In genomic region chr16:56192644-56192960, GRCh38 we compare ENCODE assay signal across 11 cellular contexts. TPM values are rescaled to one million over a fixed set of nuclear protein-coding genes. Genes with fewer than 3 reads are reported as not detected.
DNase-seq lines count a peak whose midpoint lies in the region; ATAC-seq and TF ChIP-seq lines count a peak whose summit lies in the region.
"Had no signal": no experiment of that assay in that cellular context is flagged by ENCODE, and none has a peak within 500 bp of the region (broad histone marks: within the 10 kb centered on the region; RNA-seq: fewer than 3 reads in every experiment).

No MANE protein-coding gene starts in this region.

- H2AFZ ChIP-seq in PC-9 (no peak overlapping the region), MM.1S (ENCODE audit: low read length) (no peak overlapping the region)

- POLR2A ChIA-PET in PC-9 (lab: Charles Lee; ENCODE audit: unreplicated experiment): no interaction called here

- DNase-seq in T-helper 1 cell (no peak), PC-9 (no peak), glutamatergic neuron (no peak), COR-L47 (lab: John Stamatoyannopoulos, UW) (no peak), putamen (ENCODE audit: low spot score) (no peak), MM.1S (no peak)
- no peak for DNase-seq in stimulated activated naive CD8-positive, alpha-beta T cell treated with anti-CD3 and anti-CD28 coated beads, Interleukin-15, amount 100 ng/mL, for 72 hours
- DNase-seq: NCI-H2081 treated with DMSO at 0.1 percent for 48 hours had no signal

- peak overlapping the region; percentile 84 for H3K4me2 ChIP-seq in PC-9
- no peak overlapping the region for H3K4me2 ChIP-seq in MM.1S (ENCODE audit: low read depth, low read length)

- no peak overlapping the region for H3K9ac ChIP-seq in MM.1S (ENCODE audit: low read length)

- H3K27ac Mint-ChIP-seq in T-helper 1 cell treated with Interleukin-12 subunit alpha and Interleukin-12 subunit beta and Interleukin-4 antibody, amounts not matched to agents 30 μg/mL and 1 μg/mL, for 36 hours: no peak overlapping the region
- peak overlapping the region; percentile 93 for H3K27ac Mint-ChIP-seq in glutamatergic neuron (ENCODE audit: unreplicated experiment)
- peak overlapping the region in 1 of 2 donors; percentile 79 for H3K27ac Mint-ChIP-seq in stimulated activated naive CD8-positive, alpha-beta T cell treated with anti-CD3 and anti-CD28 coated beads, Interleukin-15, amount 100 ng/mL, for 72 hours

- H3K27me3 ChIP-seq in PC-9 (ENCODE audit: insufficient read depth, low read depth): peaks cover 6% of the 10 kb centered on the region; the same call in 1 of the 2 replicates
- peaks cover 61% of the 10 kb centered on the region for H3K27me3 ChIP-seq in MM.1S (replicated peaks; ENCODE audit: insufficient read depth, low read length)

- H3K79me2 ChIP-seq in PC-9 (ENCODE audit: low read depth) (peaks cover 6% of the 10 kb centered on the region; the same call in 1 of the 2 replicates), MM.1S (ENCODE audit: low read length) (no peaks in the 10 kb centered on the region)

- H3K27ac ChIP-seq in PC-9 (no peak overlapping the region), MM.1S (ENCODE audit: low read length) (no peak overlapping the region)
- H3K27ac ChIP-seq: SK-N-MC had no signal

- H3K9me3 ChIP-seq in PC-9 (ENCODE audit: insufficient read depth, low read depth) (no peaks in the 10 kb centered on the region), MM.1S (replicated peaks; ENCODE audit: insufficient read depth, low read length) (no peaks in the 10 kb centered on the region)

- peaks cover 5% of the 10 kb centered on the region for H3K9me3 Mint-ChIP-seq in T-helper 1 cell treated with Interleukin-12 subunit alpha and Interleukin-12 subunit beta and Interleukin-4 antibody, amounts not matched to agents 30 μg/mL and 1 μg/mL, for 36 hours
- H3K9me3 Mint-ChIP-seq in glutamatergic neuron (ENCODE audit: unreplicated experiment): peaks cover 19% of the 10 kb centered on the region
- no peaks in the 10 kb centered on the region for H3K9me3 Mint-ChIP-seq in stimulated activated naive CD8-positive, alpha-beta T cell treated with anti-CD3 and anti-CD28 coated beads, Interleukin-15, amount 100 ng/mL, for 72 hours

- peaks cover 18% of the 10 kb centered on the region for H3K4me1 Mint-ChIP-seq in T-helper 1 cell treated with Interleukin-12 subunit alpha and Interleukin-12 subunit beta and Interleukin-4 antibody, amounts not matched to agents 30 μg/mL and 1 μg/mL, for 36 hours (ENCODE audit: low read depth)
- peaks cover 13% of the 10 kb centered on the region for H3K4me1 Mint-ChIP-seq in glutamatergic neuron (ENCODE audit: low read depth, unreplicated experiment)
- peaks cover 38% of the 10 kb centered on the region for H3K4me1 Mint-ChIP-seq in stimulated activated naive CD8-positive, alpha-beta T cell treated with anti-CD3 and anti-CD28 coated beads, Interleukin-15, amount 100 ng/mL, for 72 hours

- peaks cover 19% of the 10 kb centered on the region for H3K4me1 ChIP-seq in PC-9 (replicated peaks; ENCODE audit: insufficient read depth)
- no peaks in the 10 kb centered on the region for H3K4me1 ChIP-seq in MM.1S (ENCODE audit: low read length)

- TF ChIP-seq CTCF in PC-9 (conservative IDR thresholded peaks at IDR 0.05): no peak
- no peak for TF ChIP-seq CTCF in glutamatergic neuron (IDR thresholded peaks at IDR 0.05; ENCODE audit: partially characterized antibody, unreplicated experiment)
- TF ChIP-seq CTCF in MM.1S (IDR thresholded peaks at IDR 0.05; ENCODE audit: low read length): no peak

- H3F3A ChIP-seq in PC-9 (ENCODE audit: insufficient read depth, low read depth) (peaks cover 17% of the 10 kb centered on the region; the same call in 1 of the 2 replicates), MM.1S (ENCODE audit: insufficient read depth, low read length) (no peaks in the 10 kb centered on the region)

- H3K4me3 ChIP-seq in PC-9 (peak overlapping the region; percentile 93), MM.1S (ENCODE audit: low read length) (no peak overlapping the region)

- ATAC-seq in stimulated activated naive CD8-positive, alpha-beta T cell treated with anti-CD3 and anti-CD28 coated beads, Interleukin-15, amount 100 ng/mL, for 72 hours: no peak

- peaks cover 5% of the 10 kb centered on the region for H3K36me3 Mint-ChIP-seq in T-helper 1 cell treated with Interleukin-12 subunit alpha and Interleukin-12 subunit beta and Interleukin-4 antibody, amounts not matched to agents 30 μg/mL and 1 μg/mL, for 36 hours (ENCODE audit: low read depth)
- no peaks in the 10 kb centered on the region for H3K36me3 Mint-ChIP-seq in glutamatergic neuron (ENCODE audit: unreplicated experiment)

- CTCF ChIA-PET in PC-9 (lab: Charles Lee): interaction anchor here (0.6 kb wide), 1 partner anchor 148 kb away, joined by 8 read pairs; no protein-coding TSS in a partner anchor

- H3K4me3 Mint-ChIP-seq in T-helper 1 cell treated with Interleukin-12 subunit alpha and Interleukin-12 subunit beta and Interleukin-4 antibody, amounts not matched to agents 30 μg/mL and 1 μg/mL, for 36 hours: peak overlapping the region; percentile 62
- H3K4me3 Mint-ChIP-seq in glutamatergic neuron (ENCODE audit: unreplicated experiment): peak overlapping the region; percentile 99
- H3K4me3 Mint-ChIP-seq in stimulated activated naive CD8-positive, alpha-beta T cell treated with anti-CD3 and anti-CD28 coated beads, Interleukin-15, amount 100 ng/mL, for 72 hours: peak overlapping the region; percentile 77 to 88

- H4K20me1 ChIP-seq in PC-9 (ENCODE audit: insufficient read depth) (no peaks in the 10 kb centered on the region), MM.1S (ENCODE audit: insufficient read depth, low read length) (no peaks in the 10 kb centered on the region)

- BruUV-seq in PC-9 (replicated peaks; lab: Mats Ljungman, UMichigan): no TSS peak

- intact Hi-C loops in PC-9 (cut with micrococcal nuclease; ENCODE audit: unreplicated experiment): no loop called here

- peaks cover 85% of the 10 kb centered on the region for H3K27me3 Mint-ChIP-seq in T-helper 1 cell treated with Interleukin-12 subunit alpha and Interleukin-12 subunit beta and Interleukin-4 antibody, amounts not matched to agents 30 μg/mL and 1 μg/mL, for 36 hours (ENCODE audit: low read depth)
- peaks cover 11% of the 10 kb centered on the region for H3K27me3 Mint-ChIP-seq in glutamatergic neuron (ENCODE audit: unreplicated experiment)
- H3K27me3 Mint-ChIP-seq in stimulated activated naive CD8-positive, alpha-beta T cell treated with anti-CD3 and anti-CD28 coated beads, Interleukin-15, amount 100 ng/mL, for 72 hours: peaks cover 86% of the 10 kb centered on the region

- H3K9me2 ChIP-seq in PC-9 (ENCODE audit: insufficient read depth) (no peaks in the 10 kb centered on the region), MM.1S (replicated peaks; ENCODE audit: insufficient read depth, low read length) (no peaks in the 10 kb centered on the region)

- H3K36me3 ChIP-seq in PC-9 (ENCODE audit: low read depth): no peaks in the 10 kb centered on the region
- no peaks in the 10 kb centered on the region for H3K36me3 ChIP-seq in MM.1S (replicated peaks; ENCODE audit: insufficient read depth, low read length)

RNA-seq across cellular contexts. Expression of gene GNAO1, which starts 1.3 kb away (rescaled TPM):
- total RNA-seq in PC-9 (2021) (2.8 and 3.9 TPM in 2 replicates), glutamatergic neuron (ENCODE audit: unreplicated experiment) (250 TPM)
- total RNA-seq: dermis microvascular lymphatic vessel endothelial cell had no signal

Comparison
In these comparisons a context has a peak if more than half of its experiments do, and no peak if none do; other contexts are left out.
1. RNA of gene GNAO1, which starts 1.3 kb away (total RNA-seq): 250 TPM in glutamatergic neuron (single experiment); 2.8 to 3.9 TPM in PC-9; every median in the first group is over 10 times any median in the second.
2. Peak in every context shown above with its lines, with median percentiles within 50 percentile points of each other: H3K4me3 Mint-ChIP-seq.